Comparison of ENCODE assay signal across 1 cellular context in the genomic region with DNA sequence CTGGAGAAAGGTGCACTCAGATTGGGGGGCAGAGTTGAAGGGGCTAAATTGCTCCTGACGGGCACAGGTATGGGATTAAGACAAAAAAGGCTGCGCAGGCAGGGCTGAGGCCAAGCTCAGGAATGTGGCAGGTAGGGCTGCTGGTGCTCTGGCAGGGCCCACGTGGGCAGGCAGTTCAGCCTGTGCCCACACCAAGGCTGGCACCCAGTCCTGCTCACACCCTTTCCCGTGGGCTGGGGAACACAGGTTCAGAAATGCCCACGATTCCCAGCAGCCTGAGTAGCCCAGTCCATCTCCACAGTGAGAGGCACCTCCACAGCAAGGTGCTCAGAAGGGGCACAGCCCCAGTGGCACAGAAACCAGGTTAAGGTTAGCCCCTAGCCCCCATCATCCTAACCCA.
TF ChIP-seq lines count a peak whose summit lies in the region.

No MANE protein-coding gene starts in this region.

TF ChIP-seq in GM23338, 12 proteins besides CTCF, POLR2A, EP300 and RAD21 (continued from another document):
- TF ChIP-seq, protein P1, sequence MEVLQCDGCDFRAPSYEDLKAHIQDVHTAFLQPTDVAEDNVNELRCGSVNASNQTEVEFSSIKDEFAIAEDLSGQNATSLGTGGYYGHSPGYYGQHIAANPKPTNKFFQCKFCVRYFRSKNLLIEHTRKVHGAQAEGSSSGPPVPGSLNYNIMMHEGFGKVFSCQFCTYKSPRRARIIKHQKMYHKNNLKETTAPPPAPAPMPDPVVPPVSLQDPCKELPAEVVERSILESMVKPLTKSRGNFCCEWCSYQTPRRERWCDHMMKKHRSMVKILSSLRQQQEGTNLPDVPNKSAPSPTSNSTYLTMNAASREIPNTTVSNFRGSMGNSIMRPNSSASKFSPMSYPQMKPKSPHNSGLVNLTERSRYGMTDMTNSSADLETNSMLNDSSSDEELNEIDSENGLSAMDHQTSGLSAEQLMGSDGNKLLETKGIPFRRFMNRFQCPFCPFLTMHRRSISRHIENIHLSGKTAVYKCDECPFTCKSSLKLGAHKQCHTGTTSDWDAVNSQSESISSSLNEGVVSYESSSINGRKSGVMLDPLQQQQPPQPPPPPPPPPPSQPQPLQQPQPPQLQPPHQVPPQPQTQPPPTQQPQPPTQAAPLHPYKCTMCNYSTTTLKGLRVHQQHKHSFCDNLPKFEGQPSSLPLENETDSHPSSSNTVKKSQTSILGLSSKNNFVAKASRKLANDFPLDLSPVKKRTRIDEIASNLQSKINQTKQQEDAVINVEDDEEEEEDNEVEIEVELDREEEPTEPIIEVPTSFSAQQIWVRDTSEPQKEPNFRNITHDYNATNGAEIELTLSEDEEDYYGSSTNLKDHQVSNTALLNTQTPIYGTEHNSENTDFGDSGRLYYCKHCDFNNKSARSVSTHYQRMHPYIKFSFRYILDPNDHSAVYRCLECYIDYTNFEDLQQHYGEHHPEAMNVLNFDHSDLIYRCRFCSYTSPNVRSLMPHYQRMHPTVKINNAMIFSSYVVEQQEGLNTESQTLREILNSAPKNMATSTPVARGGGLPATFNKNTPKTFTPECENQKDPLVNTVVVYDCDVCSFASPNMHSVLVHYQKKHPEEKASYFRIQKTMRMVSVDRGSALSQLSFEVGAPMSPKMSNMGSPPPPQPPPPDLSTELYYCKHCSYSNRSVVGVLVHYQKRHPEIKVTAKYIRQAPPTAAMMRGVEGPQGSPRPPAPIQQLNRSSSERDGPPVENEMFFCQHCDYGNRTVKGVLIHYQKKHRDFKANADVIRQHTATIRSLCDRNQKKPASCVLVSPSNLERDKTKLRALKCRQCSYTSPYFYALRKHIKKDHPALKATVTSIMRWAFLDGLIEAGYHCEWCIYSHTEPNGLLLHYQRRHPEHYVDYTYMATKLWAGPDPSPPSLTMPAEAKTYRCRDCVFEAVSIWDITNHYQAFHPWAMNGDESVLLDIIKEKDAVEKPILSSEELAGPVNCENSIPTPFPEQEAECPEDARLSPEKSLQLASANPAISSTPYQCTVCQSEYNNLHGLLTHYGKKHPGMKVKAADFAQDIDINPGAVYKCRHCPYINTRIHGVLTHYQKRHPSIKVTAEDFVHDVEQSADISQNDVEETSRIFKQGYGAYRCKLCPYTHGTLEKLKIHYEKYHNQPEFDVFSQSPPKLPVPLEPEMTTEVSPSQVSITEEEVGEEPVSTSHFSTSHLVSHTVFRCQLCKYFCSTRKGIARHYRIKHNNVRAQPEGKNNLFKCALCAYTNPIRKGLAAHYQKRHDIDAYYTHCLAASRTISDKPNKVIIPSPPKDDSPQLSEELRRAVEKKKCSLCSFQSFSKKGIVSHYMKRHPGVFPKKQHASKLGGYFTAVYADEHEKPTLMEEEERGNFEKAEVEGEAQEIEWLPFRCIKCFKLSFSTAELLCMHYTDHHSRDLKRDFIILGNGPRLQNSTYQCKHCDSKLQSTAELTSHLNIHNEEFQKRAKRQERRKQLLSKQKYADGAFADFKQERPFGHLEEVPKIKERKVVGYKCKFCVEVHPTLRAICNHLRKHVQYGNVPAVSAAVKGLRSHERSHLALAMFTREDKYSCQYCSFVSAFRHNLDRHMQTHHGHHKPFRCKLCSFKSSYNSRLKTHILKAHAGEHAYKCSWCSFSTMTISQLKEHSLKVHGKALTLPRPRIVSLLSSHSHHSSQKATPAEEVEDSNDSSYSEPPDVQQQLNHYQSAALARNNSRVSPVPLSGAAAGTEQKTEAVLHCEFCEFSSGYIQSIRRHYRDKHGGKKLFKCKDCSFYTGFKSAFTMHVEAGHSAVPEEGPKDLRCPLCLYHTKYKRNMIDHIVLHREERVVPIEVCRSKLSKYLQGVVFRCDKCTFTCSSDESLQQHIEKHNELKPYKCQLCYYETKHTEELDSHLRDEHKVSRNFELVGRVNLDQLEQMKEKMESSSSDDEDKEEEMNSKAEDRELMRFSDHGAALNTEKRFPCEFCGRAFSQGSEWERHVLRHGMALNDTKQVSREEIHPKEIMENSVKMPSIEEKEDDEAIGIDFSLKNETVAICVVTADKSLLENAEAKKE (CRISPR knock-in tag; IDR thresholded peaks at IDR 0.05), result no peak
- TF ChIP-seq ZNF114 (CRISPR knock-in tag; IDR thresholded peaks at IDR 0.05) (no peak), CREB1 (CRISPR knock-in tag; IDR thresholded peaks at IDR 0.05; ENCODE audit: low read depth) (no peak), JUNB (IDR thresholded peaks at IDR 0.05; ENCODE audit: unreplicated experiment) (no peak), NANOG (IDR thresholded peaks at IDR 0.05; ENCODE audit: borderline replicate concordance) (no peak)
- TF ChIP-seq, protein P2, sequence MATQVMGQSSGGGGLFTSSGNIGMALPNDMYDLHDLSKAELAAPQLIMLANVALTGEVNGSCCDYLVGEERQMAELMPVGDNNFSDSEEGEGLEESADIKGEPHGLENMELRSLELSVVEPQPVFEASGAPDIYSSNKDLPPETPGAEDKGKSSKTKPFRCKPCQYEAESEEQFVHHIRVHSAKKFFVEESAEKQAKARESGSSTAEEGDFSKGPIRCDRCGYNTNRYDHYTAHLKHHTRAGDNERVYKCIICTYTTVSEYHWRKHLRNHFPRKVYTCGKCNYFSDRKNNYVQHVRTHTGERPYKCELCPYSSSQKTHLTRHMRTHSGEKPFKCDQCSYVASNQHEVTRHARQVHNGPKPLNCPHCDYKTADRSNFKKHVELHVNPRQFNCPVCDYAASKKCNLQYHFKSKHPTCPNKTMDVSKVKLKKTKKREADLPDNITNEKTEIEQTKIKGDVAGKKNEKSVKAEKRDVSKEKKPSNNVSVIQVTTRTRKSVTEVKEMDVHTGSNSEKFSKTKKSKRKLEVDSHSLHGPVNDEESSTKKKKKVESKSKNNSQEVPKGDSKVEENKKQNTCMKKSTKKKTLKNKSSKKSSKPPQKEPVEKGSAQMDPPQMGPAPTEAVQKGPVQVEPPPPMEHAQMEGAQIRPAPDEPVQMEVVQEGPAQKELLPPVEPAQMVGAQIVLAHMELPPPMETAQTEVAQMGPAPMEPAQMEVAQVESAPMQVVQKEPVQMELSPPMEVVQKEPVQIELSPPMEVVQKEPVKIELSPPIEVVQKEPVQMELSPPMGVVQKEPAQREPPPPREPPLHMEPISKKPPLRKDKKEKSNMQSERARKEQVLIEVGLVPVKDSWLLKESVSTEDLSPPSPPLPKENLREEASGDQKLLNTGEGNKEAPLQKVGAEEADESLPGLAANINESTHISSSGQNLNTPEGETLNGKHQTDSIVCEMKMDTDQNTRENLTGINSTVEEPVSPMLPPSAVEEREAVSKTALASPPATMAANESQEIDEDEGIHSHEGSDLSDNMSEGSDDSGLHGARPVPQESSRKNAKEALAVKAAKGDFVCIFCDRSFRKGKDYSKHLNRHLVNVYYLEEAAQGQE (IDR thresholded peaks at IDR 0.05; ENCODE audit: unreplicated experiment), result no peak
- TF ChIP-seq, protein P3, sequence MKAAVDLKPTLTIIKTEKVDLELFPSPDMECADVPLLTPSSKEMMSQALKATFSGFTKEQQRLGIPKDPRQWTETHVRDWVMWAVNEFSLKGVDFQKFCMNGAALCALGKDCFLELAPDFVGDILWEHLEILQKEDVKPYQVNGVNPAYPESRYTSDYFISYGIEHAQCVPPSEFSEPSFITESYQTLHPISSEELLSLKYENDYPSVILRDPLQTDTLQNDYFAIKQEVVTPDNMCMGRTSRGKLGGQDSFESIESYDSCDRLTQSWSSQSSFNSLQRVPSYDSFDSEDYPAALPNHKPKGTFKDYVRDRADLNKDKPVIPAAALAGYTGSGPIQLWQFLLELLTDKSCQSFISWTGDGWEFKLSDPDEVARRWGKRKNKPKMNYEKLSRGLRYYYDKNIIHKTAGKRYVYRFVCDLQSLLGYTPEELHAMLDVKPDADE (IDR thresholded peaks at IDR 0.05), result no peak
